8 cellular contexts compared by ENCODE assay signal in the genomic region with DNA sequence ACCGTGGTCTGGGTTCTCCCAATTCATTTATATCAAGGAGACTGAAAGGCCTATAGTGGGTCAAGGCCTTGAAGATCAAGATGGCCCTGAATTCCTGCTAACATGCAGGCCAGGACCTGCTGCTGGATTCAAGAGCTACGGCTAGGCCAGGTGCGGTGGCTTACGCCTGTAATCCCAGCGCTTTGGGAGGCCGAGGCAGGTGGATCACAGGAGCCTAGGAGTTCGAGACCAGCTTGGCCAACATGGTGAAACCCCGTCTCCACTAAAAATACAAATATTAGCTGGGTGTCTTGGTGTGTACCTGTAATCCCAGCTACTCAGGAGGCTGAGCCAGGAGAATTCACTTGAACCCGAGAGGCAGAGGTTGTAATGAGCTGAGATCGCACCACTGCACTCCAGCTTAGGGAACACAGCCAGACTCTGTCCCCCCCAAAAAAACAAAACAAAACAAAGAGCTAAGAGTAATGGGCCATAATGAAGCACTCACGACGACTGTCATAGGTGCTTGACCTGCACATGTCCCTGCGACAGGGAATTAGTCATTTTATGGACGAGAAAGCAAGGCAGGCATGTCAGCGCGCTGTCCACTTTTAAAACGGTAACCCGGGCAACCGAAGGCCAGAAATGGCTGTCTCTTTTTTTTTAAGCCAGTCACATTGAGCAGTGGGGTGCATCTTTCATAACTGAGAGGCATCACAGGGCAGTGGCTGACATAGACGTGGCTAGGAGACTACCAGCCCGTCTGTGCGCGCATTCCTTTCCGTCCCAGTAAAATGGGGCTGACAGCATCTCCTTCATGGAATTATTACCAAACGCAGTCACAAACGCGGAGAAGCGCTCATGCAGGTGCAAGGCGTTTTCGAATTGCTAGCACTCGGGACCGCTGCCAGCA. TPM values are rescaled to one million over a fixed set of nuclear protein-coding genes. Genes with fewer than 3 reads are reported as not detected.
A peak's percentile ranks its signal among the peaks of the same experiment; 100 is the strongest.
DNase-seq lines count a peak whose midpoint lies in the region; ATAC-seq and TF ChIP-seq lines count a peak whose summit lies in the region.

No MANE protein-coding gene starts in this region.

- H3K4me3 Mint-ChIP-seq in activated T-helper 17 cell treated with anti-CD3 and anti-CD28 coated beads, Interleukin-2, amount 50 U/mL, for 72 hours, result peak overlapping the region; percentile 89
- H3K4me3 Mint-ChIP-seq in immature natural killer cell, result peak overlapping the region; percentile 78 to 87 (median 82)

- in situ Hi-C loops in HAP-1 (cut with MboI; ENCODE audit: low sequenced_read_pairs), result no loop called here

- H3K27ac Mint-ChIP-seq in activated T-helper 17 cell treated with anti-CD3 and anti-CD28 coated beads, Interleukin-2, amount 50 U/mL, for 72 hours, result peak overlapping the region; percentile 99
- peak overlapping the region; percentile 80 to 96 (median 94) for H3K27ac Mint-ChIP-seq in immature natural killer cell

- H3K36me3 Mint-ChIP-seq in activated T-helper 17 cell treated with anti-CD3 and anti-CD28 coated beads, Interleukin-2, amount 50 U/mL, for 72 hours (ENCODE audit: low read depth), result peaks cover 84% of the 10 kb centered on the region
- H3K36me3 Mint-ChIP-seq in immature natural killer cell, result peaks cover 0 to 20% (median 8%) of the 10 kb centered on the region in 3 donors

- peaks cover 13% of the 10 kb centered on the region for H3K4me1 ChIP-seq in HAP-1

- peaks cover 54% of the 10 kb centered on the region for H3K36me3 ChIP-seq in HAP-1 (replicated peaks)

- H3K9me3 Mint-ChIP-seq in activated T-helper 17 cell treated with anti-CD3 and anti-CD28 coated beads, Interleukin-2, amount 50 U/mL, for 72 hours, result no peaks in the 10 kb centered on the region
- H3K9me3 Mint-ChIP-seq in immature natural killer cell, result no peaks in the 10 kb centered on the region

- no peaks in the 10 kb centered on the region for H3K9me3 ChIP-seq in HAP-1

- no peak for TF ChIP-seq CTCF in AG10803 (conservative IDR thresholded peaks at IDR 0.05; ENCODE audit: low read length)

- H3K4me1 Mint-ChIP-seq in activated T-helper 17 cell treated with anti-CD3 and anti-CD28 coated beads, Interleukin-2, amount 50 U/mL, for 72 hours, result peaks cover 18% of the 10 kb centered on the region
- peaks cover 36 to 46% of the 10 kb centered on the region in 2 donors for H3K4me1 Mint-ChIP-seq in immature natural killer cell

- no peaks in the 10 kb centered on the region for H3K27me3 Mint-ChIP-seq in activated T-helper 17 cell treated with anti-CD3 and anti-CD28 coated beads, Interleukin-2, amount 50 U/mL, for 72 hours
- peaks cover 9 to 15% (median 14%) of the 10 kb centered on the region in 3 donors for H3K27me3 Mint-ChIP-seq in immature natural killer cell (ENCODE audit: low read depth in 3 of 3)

- peak overlapping the region; percentile 93 for H3K27ac ChIP-seq in substantia nigra (ENCODE audit: low read depth, low read length, poor library complexity, severe bottlenecking)

- H3K4me3 ChIP-seq in AG10803 (ENCODE audit: low read length) (peak overlapping the region; percentile 64), HAP-1 (peak overlapping the region; percentile 35)

- ATAC-seq in activated T-helper 17 cell treated with anti-CD3 and anti-CD28 coated beads, Interleukin-2, amount 50 U/mL, for 72 hours (replicated peaks), result no peak
- ATAC-seq in GM21526 (IDR thresholded peaks at IDR 0.05; ENCODE audit: low FRiP score, unreplicated experiment), result no peak

- no peaks in the 10 kb centered on the region for H3K27me3 ChIP-seq in HAP-1 (ENCODE audit: low read depth)

- DNase-seq in AG10803 (ENCODE audit: low read depth) (no peak), HAP-1 (ENCODE audit: low spot score in 2 of 2) (peak in 1 of 2 experiments; percentile 23), immature natural killer cell (no peak), substantia nigra (lab: John Stamatoyannopoulos, UW) (no peak), cerebellar nuclear complex (lab: John Stamatoyannopoulos, UW) (no peak), NCI-H345 treated with DMSO at 0.1 percent for 48 hours (lab: John Stamatoyannopoulos, UW; ENCODE audit: unreplicated experiment) (no peak)

RNA-seq across cellular contexts. Expression of a gene that starts 1.0 kb away (rescaled TPM):
- 100 to 1,000 TPM in 1 of 2 donors, 10 to 100 TPM in 1; 92.6 to 140 TPM for total RNA-seq in activated T-helper 17 cell treated with anti-CD3 and anti-CD28 coated beads, Interleukin-2, amount 50 U/mL, for 72 hours
- 1 to 10 TPM in 2 of 3 donors, under 1 TPM in 1; 0.06 to 5.5 (median 1.9) TPM for polyA plus RNA-seq in immature natural killer cell

RNA-seq across cellular contexts. Expression of a gene that starts 6.5 kb away (rescaled TPM):
- total RNA-seq in activated T-helper 17 cell treated with anti-CD3 and anti-CD28 coated beads, Interleukin-2, amount 50 U/mL, for 72 hours, result 10 to 100 TPM; 76.6 to 97.5 TPM
- 10 to 100 TPM; 10.6 to 29.5 (median 12.9) TPM for polyA plus RNA-seq in immature natural killer cell

RNA-seq across cellular contexts. Expression of a gene that starts 41.8 kb away (rescaled TPM):
- total RNA-seq in activated T-helper 17 cell treated with anti-CD3 and anti-CD28 coated beads, Interleukin-2, amount 50 U/mL, for 72 hours, result 10 to 100 TPM; 63.6 to 86.7 TPM
- 10 to 100 TPM in 1 of 3 donors, 1 to 10 TPM in 2; 1.9 to 38.9 (median 2.8) TPM for polyA plus RNA-seq in immature natural killer cell

RNA-seq across cellular contexts. Expression of a gene that starts 47.0 kb away (rescaled TPM):
- total RNA-seq in activated T-helper 17 cell treated with anti-CD3 and anti-CD28 coated beads, Interleukin-2, amount 50 U/mL, for 72 hours, result 10 to 100 TPM in 1 of 2 donors, 1 to 10 TPM in 1; 5.9 to 12.1 TPM
- 10 to 100 TPM in 1 of 3 donors, 1 to 10 TPM in 2; 7.5 to 14.7 (median 8.4) TPM for polyA plus RNA-seq in immature natural killer cell
